ENCODE assay signal across 1 cellular context in genomic region chr14:34252227-34252626, GRCh38.
TF ChIP-seq lines count a peak whose summit lies in the region.

No MANE protein-coding gene starts in this region.

TF ChIP-seq in endothelial cell of umbilical vein, 7 proteins besides CTCF, POLR2A, EP300 and RAD21:
- TF ChIP-seq JUN (IDR thresholded peaks at IDR 0.05; ENCODE audit: borderline replicate concordance, insufficient read depth, insufficient read length, low read depth) = no peak
- no peak for TF ChIP-seq MYC (IDR thresholded peaks at IDR 0.05; ENCODE audit: low read depth, low read length)
- TF ChIP-seq GATA2 (IDR thresholded peaks at IDR 0.05; ENCODE audit: insufficient read depth, insufficient read length, low read depth, low read length) = no peak
- no peak for TF ChIP-seq MAX (IDR thresholded peaks at IDR 0.05; ENCODE audit: insufficient read depth, insufficient read length)
- no peak for TF ChIP-seq POLR2AphosphoS5 (IDR thresholded peaks at IDR 0.05; ENCODE audit: insufficient read depth, low read depth, low read length)
- no peak for TF ChIP-seq EZH2 (IDR thresholded peaks at IDR 0.05; ENCODE audit: borderline replicate concordance, low read depth, low read length, severe bottlenecking)
